Comparison of ENCODE assay signal across 14 cellular contexts in the genomic region with DNA sequence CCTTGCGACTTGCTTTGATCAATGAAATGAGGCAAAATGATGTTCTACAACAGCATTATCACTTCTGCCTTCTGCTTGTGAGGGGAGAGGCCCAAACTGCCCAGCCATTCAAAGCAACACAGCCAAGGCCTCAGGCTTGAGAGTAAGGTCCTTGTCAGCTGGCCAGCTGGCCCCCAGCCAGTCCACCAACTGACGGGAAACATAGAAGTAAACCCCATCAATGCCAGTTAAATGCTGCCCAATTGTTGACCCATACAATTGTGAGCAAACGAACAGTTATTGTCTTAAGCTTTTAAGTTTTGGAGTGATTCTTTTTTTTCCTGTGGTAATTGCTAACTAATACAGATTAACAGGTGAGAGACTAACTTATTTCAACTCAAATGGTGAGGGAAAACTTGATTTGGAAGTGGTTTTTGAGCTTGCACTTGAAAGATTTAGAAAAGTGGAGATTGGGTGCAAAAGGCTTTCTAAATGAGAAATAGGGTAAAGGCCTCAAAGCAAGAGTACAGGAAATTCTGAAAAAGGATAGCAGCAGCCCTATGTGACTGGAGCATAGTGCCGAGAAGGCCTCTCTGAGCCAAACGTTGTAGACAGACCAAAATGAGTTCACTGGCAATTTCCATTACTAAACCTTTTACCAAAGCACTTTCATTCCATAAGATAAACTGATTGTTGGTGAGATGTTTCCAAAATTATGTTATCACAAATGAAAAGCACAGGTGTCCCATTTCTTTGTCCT.
DNase-seq lines count a peak whose midpoint lies in the region; FAIRE-seq and TF ChIP-seq lines count a peak whose summit lies in the region.
"Had no signal": no experiment of that assay in that cellular context is flagged by ENCODE, and none has a peak within 500 bp of the region (broad histone marks: within the 10 kb centered on the region; RNA-seq: fewer than 3 reads in every experiment).

No MANE protein-coding gene starts in this region.

- TF ChIP-seq CTCF in kidney (IDR thresholded peaks at IDR 0.05; ENCODE audit: borderline replicate concordance, extremely low read depth, insufficient read depth) (no peak), spleen (IDR thresholded peaks at IDR 0.05 in 8 of 11, conservative IDR thresholded peaks at IDR 0.05 in 3 of 11) (no peak), A673 (conservative IDR thresholded peaks at IDR 0.05; ENCODE audit: low read depth, low read length) (no peak)

- H3K9ac ChIP-seq in kidney (ENCODE audit: low read length in 2 of 2) = no peak overlapping the region

- no peak for TF ChIP-seq POLR2A in spleen (IDR thresholded peaks at IDR 0.05)

- no TSS peak for BruUV-seq in A673 (replicated peaks; lab: Mats Ljungman, UMichigan)

- no peak overlapping the region for H3K4me3 ChIP-seq in kidney (ENCODE audit: low read length in 2 of 2)
- no peak overlapping the region for H3K4me3 ChIP-seq in spleen
- no peak overlapping the region for H3K4me3 ChIP-seq in MG63
- no peak overlapping the region for H3K4me3 ChIP-seq in A673 (ENCODE audit: low read depth, low read length, poor library complexity, severe bottlenecking)
- H3K4me3 ChIP-seq: PC-9 had no signal

- FAIRE-seq in kidney (lab: Jason Lieb, UNC) = peak; percentile 19

- peak overlapping the region in 1 of 2 donors; percentile 71 for H3K27ac ChIP-seq in kidney (ENCODE audit: low read depth in 2 of 2, low read length in 2 of 2)
- H3K27ac ChIP-seq in spleen = peak overlapping the region in 6 of 8 donors; percentile 1 to 35 (median 22)
- H3K27ac ChIP-seq in A673 (ENCODE audit: low read depth, low read length, poor library complexity, severe bottlenecking) = no peak overlapping the region
- H3K27ac ChIP-seq: PC-9 had no signal

- 61 to 72% (median 64%) methylated on average over 5 of the region's 5 CpGs for WGBS in spleen, 5 donors

- no peaks in the 10 kb centered on the region for H3K36me3 ChIP-seq in kidney (ENCODE audit: control insufficient read depth in 1 of 2, insufficient read depth in 2 of 2, low read length in 2 of 2)
- H3K36me3 ChIP-seq in spleen = no peaks in the 10 kb centered on the region
- no peaks in the 10 kb centered on the region for H3K36me3 ChIP-seq in MG63
- no peaks in the 10 kb centered on the region for H3K36me3 ChIP-seq in A673 (ENCODE audit: insufficient read depth, low read length, poor library complexity, severe bottlenecking)

- CTCF ChIA-PET in A673 (lab: Charles Lee) = no interaction called here

- DNase-seq in NCI-H2081 (lab: John Stamatoyannopoulos, UW) = peak; percentile 67 to 95
- peak in 40 of 56 donors; percentile 1 to 72 (median 26) for DNase-seq in amygdala (lab: John Stamatoyannopoulos, UW)
- peak; percentile 93 for DNase-seq in kidney
- peak; percentile 84 for DNase-seq in spleen
- no peak for DNase-seq in MG63
- no peak for DNase-seq in stimulated activated CD4-positive, alpha-beta T cell treated with anti-CD3 and anti-CD28 coated beads, Interleukin-12 subunit alpha, Interleukin-12 subunit beta, amount 100 ng/mL, for 4 hours
- no peak for DNase-seq in A673 (ENCODE audit: low spot score)
- no peak for DNase-seq in NCI-H1048 (lab: John Stamatoyannopoulos, UW)
- DNase-seq: activated CD4-positive, alpha-beta T cell treated with anti-CD3 and anti-CD28 coated beads, Interleukin-2, amount 50 U/mL, for 1 hour; EL; foreskin fibroblast; IMR-90; naive B cell had no signal

- intact Hi-C loops in kidney (cut with DNase I) (no loop called here), spleen (cut with DNase I; ENCODE audit: low total_unique reads) (no loop called here), A673 (cut with micrococcal nuclease; ENCODE audit: unreplicated experiment) (no loop called here)

- POLR2A ChIA-PET in A673 (lab: Charles Lee; ENCODE audit: low non-redundant PET) = no interaction called here

- H3K27me3 ChIP-seq in spleen (replicated peaks in 1 of 7) (no peaks in the 10 kb centered on the region), MG63 (no peaks in the 10 kb centered on the region), A673 (replicated peaks; ENCODE audit: insufficient read depth, low read depth, low read length, poor library complexity) (no peaks in the 10 kb centered on the region)

- H3K9me3 ChIP-seq in kidney (ENCODE audit: control insufficient read depth in 1 of 2, low read length in 2 of 2) = no peaks in the 10 kb centered on the region
- peaks cover 0 to 6% (median 0%) of the 10 kb centered on the region in 8 donors for H3K9me3 ChIP-seq in spleen
- H3K9me3 ChIP-seq in MG63 = no peaks in the 10 kb centered on the region
- H3K9me3 ChIP-seq in A673 (ENCODE audit: low read depth, low read length, poor library complexity, severe bottlenecking) = no peaks in the 10 kb centered on the region

- H3K4me1 ChIP-seq in kidney (ENCODE audit: control insufficient read depth in 1 of 2, insufficient read depth in 1 of 2, low read depth in 1 of 2, low read length in 2 of 2) (no peaks in the 10 kb centered on the region), spleen (peaks cover 0 to 3% (median 0%) of the 10 kb centered on the region in 6 donors), A673 (ENCODE audit: insufficient read depth, low read length, poor library complexity, severe bottlenecking) (no peaks in the 10 kb centered on the region)

Comparison
In these comparisons a context has a peak if more than half of its experiments do, and no peak if none do; other contexts are left out.
1. DNase-seq: peak in NCI-H2081 (2 of 2), amygdala (40 of 56), kidney (single experiment) and spleen (single experiment); none in MG63 (single experiment), stimulated activated CD4-positive, alpha-beta T cell treated with anti-CD3 and anti-CD28 coated beads, Interleukin-12 subunit alpha, Interleukin-12 subunit beta, amount 100 ng/mL, for 4 hours (single experiment), A673 (single experiment) and NCI-H1048 (single experiment).